Comparison of ENCODE assay signal across 20 cellular contexts in the genomic region with DNA sequence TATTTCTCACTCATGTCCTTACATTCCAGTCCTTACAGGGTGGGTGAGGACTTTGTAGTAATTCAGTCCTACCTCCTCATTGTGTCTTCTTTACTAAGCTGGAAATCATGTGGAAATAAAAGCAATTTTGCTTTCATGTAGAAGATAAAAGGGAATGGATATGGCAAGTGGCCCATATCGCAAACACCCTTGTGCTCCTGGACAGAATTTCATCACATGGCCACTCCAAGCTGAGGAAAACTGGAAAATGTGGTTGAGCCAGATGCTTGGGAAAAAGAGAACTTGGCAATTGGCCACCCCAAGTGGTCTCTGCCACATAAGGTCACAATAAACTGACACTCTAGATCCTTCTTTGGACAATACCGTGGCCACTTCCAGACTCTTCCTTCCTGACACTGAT.
A peak's percentile ranks its signal among the peaks of the same experiment; 100 is the strongest.
DNase-seq lines count a peak whose midpoint lies in the region; TF ChIP-seq lines count a peak whose summit lies in the region.
"Had no signal": no experiment of that assay in that cellular context is flagged by ENCODE, and none has a peak within 500 bp of the region (broad histone marks: within the 10 kb centered on the region; RNA-seq: fewer than 3 reads in every experiment).

No MANE protein-coding gene starts in this region.

- intact Hi-C loops in tibial artery (cut with DNase I; ENCODE audit: low total_unique reads) = no loop called here

- H3K4me1 ChIP-seq in tibial artery = peaks cover 0 to 33% (median 11%) of the 10 kb centered on the region in 4 donors

- H3K27ac ChIP-seq in tibial artery = no peak overlapping the region
- H3K27ac ChIP-seq: epithelial cell of prostate, foreskin keratinocyte had no signal

- no peaks in the 10 kb centered on the region for H3K27me3 ChIP-seq in tibial artery
- H3K27me3 ChIP-seq: foreskin keratinocyte had no signal

- no peaks in the 10 kb centered on the region for H3K36me3 ChIP-seq in tibial artery

- no peak for TF ChIP-seq CTCF in AG10803 (conservative IDR thresholded peaks at IDR 0.05; ENCODE audit: low read length)
- no peak for TF ChIP-seq CTCF in tibial artery (IDR thresholded peaks at IDR 0.05)

- H3K4me3 ChIP-seq in AG10803 (ENCODE audit: low read length) (no peak overlapping the region), tibial artery (no peak overlapping the region)

- peak; percentile 17 for DNase-seq in AG10803 (ENCODE audit: low read depth)
- peak; percentile 27 for DNase-seq in H4 (ENCODE audit: low spot score)
- peak; percentile 12 for DNase-seq in NCI-H2196 treated with DMSO at 0.1 percent for 48 hours (lab: John Stamatoyannopoulos, UW; ENCODE audit: unreplicated experiment)
- DNase-seq in iris pigment epithelial cell (ENCODE audit: low read depth) = peak; percentile 4
- DNase-seq in AG08395 (ENCODE audit: low spot score) = no peak
- no peak for DNase-seq in HUDEP-2 (lab: John Stamatoyannopoulos, UW; ENCODE audit: unreplicated experiment in 76 of 76)
- no peak for DNase-seq in NCI-H1092 treated with DMSO at 0.1 percent for 48 hours (lab: John Stamatoyannopoulos, UW)
- no peak for DNase-seq in tibial artery
- DNase-seq: activated CD4-positive, alpha-beta T cell treated with anti-CD3 and anti-CD28 coated beads for 4 hours; activated CD8-positive, alpha-beta memory T cell treated with anti-CD3 and anti-CD28 coated beads for 24 hours; activated gamma-delta T cell treated with Interleukin-2 at 50 U/mL for 16 hours; activated T-cell treated with anti-CD3 and anti-CD28 coated beads, Interleukin-2, amount 50 U/mL, for 1 hour; C1 segment of cervical spinal cord; effector CD4-positive, alpha-beta T cell; foreskin keratinocyte; naive thymus-derived CD4-positive, alpha-beta T cell; NCI-H2081; NCI-H524 treated with DMSO at 0.1 percent for 48 hours; substantia nigra had no signal

- H3K9me3 ChIP-seq in tibial artery = no peaks in the 10 kb centered on the region

Comparison
In these comparisons a context has a peak if more than half of its experiments do, and no peak if none do; other contexts are left out.
1. DNase-seq: peak in AG10803 (single experiment), H4 (single experiment), NCI-H2196 treated with DMSO at 0.1 percent for 48 hours (single experiment) and iris pigment epithelial cell (single experiment); none in AG08395 (single experiment), HUDEP-2 (0 of 76), NCI-H1092 treated with DMSO at 0.1 percent for 48 hours (single experiment) and tibial artery (0 of 2).